14 cellular contexts compared by ENCODE assay signal in the genomic region with DNA sequence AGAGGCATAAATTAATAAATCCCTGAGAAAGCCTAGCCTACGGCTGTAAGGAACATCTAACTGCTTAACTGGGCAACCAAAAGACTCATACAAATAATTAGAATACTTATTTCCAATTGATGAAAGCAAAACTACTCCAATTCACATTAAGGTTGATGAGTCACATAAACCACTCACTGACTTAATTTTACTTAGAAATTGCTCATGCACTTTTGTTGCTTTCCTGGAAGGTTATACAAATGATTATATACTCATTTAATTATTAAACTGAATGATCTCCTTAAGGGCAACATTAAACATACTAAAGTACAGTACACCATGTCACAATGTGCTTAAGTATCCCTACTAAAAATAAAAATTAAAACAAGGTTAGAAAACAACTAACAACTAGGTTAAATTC.
A peak's percentile ranks its signal among the peaks of the same experiment; 100 is the strongest.
DNase-seq lines count a peak whose midpoint lies in the region; ATAC-seq and TF ChIP-seq lines count a peak whose summit lies in the region.
"Had no signal": no experiment of that assay in that cellular context is flagged by ENCODE, and none has a peak within 500 bp of the region (broad histone marks: within the 10 kb centered on the region; RNA-seq: fewer than 3 reads in every experiment).

No MANE protein-coding gene starts in this region.

- H3K4me1 ChIP-seq in left ventricle myocardium inferior (peaks cover 99% of the 10 kb centered on the region), heart left ventricle (peaks cover 4 to 91% (median 68%) of the 10 kb centered on the region in 12 donors), adipocyte (ENCODE audit: control insufficient read depth, insufficient read depth, low read length) (peaks cover 27% of the 10 kb centered on the region), subcutaneous abdominal adipose tissue (ENCODE audit: control insufficient read depth in 5 of 5, insufficient read depth in 5 of 5, low read length in 5 of 5) (peaks cover 4 to 29% (median 12%) of the 10 kb centered on the region in 5 donors)

- TF ChIP-seq POLR2A in heart left ventricle (IDR thresholded peaks at IDR 0.05), result no peak

- WGBS in heart left ventricle, 4 donors, result 77 to 95% (median 82%) methylated on average over 1 of the region's 1 CpG

- H3K4me3 ChIP-seq in left ventricle myocardium inferior (no peak overlapping the region), heart left ventricle (no peak overlapping the region), adipocyte (ENCODE audit: low read length) (no peak overlapping the region), fibroblast of the aortic adventitia (ENCODE audit: low read depth, low read length) (no peak overlapping the region), subcutaneous abdominal adipose tissue (ENCODE audit: low read depth in 1 of 5, low read length in 5 of 5) (no peak overlapping the region), coronary artery (no peak overlapping the region)
- H3K4me3 ChIP-seq: SK-N-MC, upper lobe of left lung had no signal

- H3K9ac ChIP-seq in adipocyte (ENCODE audit: low read length) (no peak overlapping the region), subcutaneous abdominal adipose tissue (ENCODE audit: low read length in 5 of 5) (no peak overlapping the region)

- DNase-seq in left ventricle myocardium inferior (no peak), heart left ventricle (no peak), adipocyte (ENCODE audit: low read depth) (peak; percentile 27), fibroblast of the aortic adventitia (ENCODE audit: low read depth) (peak; percentile 53), NCI-H187 treated with DMSO at 0.1 percent for 48 hours (lab: John Stamatoyannopoulos, UW) (no peak), coronary artery (ENCODE audit: low spot score) (no peak)
- DNase-seq: activated B cell treated with CpG ODN at 0.5 μM for 24 hours, DMS 273 treated with DMSO at 0.1 percent for 48 hours, NCI-H1105 treated with DMSO at 0.1 percent for 48 hours, NCI-H748 treated with DMSO at 0.1 percent for 48 hours had no signal

- H3K27ac ChIP-seq in left ventricle myocardium inferior (replicated peaks) (peak overlapping the region; percentile 0), heart left ventricle (peak overlapping the region in 4 of 12 donors; percentile 8 to 54 (median 18)), subcutaneous abdominal adipose tissue (ENCODE audit: low read depth, low read length) (peak overlapping the region; percentile 67), coronary artery (no peak overlapping the region)
- H3K27ac ChIP-seq: SK-N-MC had no signal

- ATAC-seq in heart left ventricle (no peak), GM19455 (IDR thresholded peaks at IDR 0.05; ENCODE audit: unreplicated experiment) (no peak)

- intact Hi-C loops in left ventricle myocardium inferior (cut with micrococcal nuclease), result no loop called here
- intact Hi-C loops in heart left ventricle (cut with DNase I), result loop anchor here in 1 of 10 donors (5.0 kb wide), 1 partner anchor 55 kb away; no protein-coding TSS in a partner anchor

- TF ChIP-seq CTCF in left ventricle myocardium inferior (IDR thresholded peaks at IDR 0.05; ENCODE audit: borderline replicate concordance) (no peak), heart left ventricle (IDR thresholded peaks at IDR 0.05) (no peak), fibroblast of the aortic adventitia (IDR thresholded peaks at IDR 0.05; ENCODE audit: insufficient read depth, low read length) (no peak), coronary artery (IDR thresholded peaks at IDR 0.05) (no peak)

- H3K36me3 ChIP-seq in left ventricle myocardium inferior (no peaks in the 10 kb centered on the region), heart left ventricle (no peaks in the 10 kb centered on the region), adipocyte (ENCODE audit: control insufficient read depth, insufficient read depth, low read length, severe bottlenecking) (no peaks in the 10 kb centered on the region), subcutaneous abdominal adipose tissue (ENCODE audit: control insufficient read depth in 5 of 5, insufficient read depth in 5 of 5, low read length in 5 of 5) (no peaks in the 10 kb centered on the region)
- H3K36me3 ChIP-seq: upper lobe of left lung had no signal

- H3K27me3 ChIP-seq in left ventricle myocardium inferior (ENCODE audit: low read depth) (no peaks in the 10 kb centered on the region), heart left ventricle (no peaks in the 10 kb centered on the region), adipocyte (replicated peaks; ENCODE audit: control insufficient read depth, insufficient read depth, low read length) (no peaks in the 10 kb centered on the region), subcutaneous abdominal adipose tissue (ENCODE audit: control insufficient read depth in 5 of 5, insufficient read depth in 4 of 5, low read length in 5 of 5) (no peaks in the 10 kb centered on the region)
- H3K27me3 ChIP-seq: upper lobe of left lung had no signal

- H3K9me3 ChIP-seq in left ventricle myocardium inferior (replicated peaks), result no peaks in the 10 kb centered on the region
- H3K9me3 ChIP-seq in heart left ventricle, result no peaks in the 10 kb centered on the region
- H3K9me3 ChIP-seq in adipocyte (ENCODE audit: control insufficient read depth, low read length), result no peaks in the 10 kb centered on the region
- H3K9me3 ChIP-seq in subcutaneous abdominal adipose tissue (ENCODE audit: control insufficient read depth in 5 of 5, low read length in 5 of 5), result no peaks in the 10 kb centered on the region
- H3K9me3 ChIP-seq: upper lobe of left lung had no signal

Comparison
In these comparisons a context has a peak if more than half of its experiments do, and no peak if none do; other contexts are left out.
1. DNase-seq: peak in adipocyte (single experiment) and fibroblast of the aortic adventitia (single experiment); none in left ventricle myocardium inferior (single experiment), heart left ventricle (0 of 5), NCI-H187 treated with DMSO at 0.1 percent for 48 hours (single experiment) and coronary artery (single experiment).
2. H3K27ac ChIP-seq: peak in left ventricle myocardium inferior (single experiment) and subcutaneous abdominal adipose tissue (single experiment); none in coronary artery (0 of 2).